ENCODE assay signal across 16 cellular contexts in genomic region chr17:72699566-72699965, GRCh38.
DNase-seq lines count a peak whose midpoint lies in the region; TF ChIP-seq lines count a peak whose summit lies in the region.
"Had no signal": no experiment of that assay in that cellular context is flagged by ENCODE, and none has a peak within 500 bp of the region (broad histone marks: within the 10 kb centered on the region; RNA-seq: fewer than 3 reads in every experiment).

No MANE protein-coding gene starts in this region.

- H3K36me3 ChIP-seq in MG63: no peaks in the 10 kb centered on the region
- H3K36me3 ChIP-seq: prostate gland had no signal

- H3K9me3 ChIP-seq in MG63: no peaks in the 10 kb centered on the region
- H3K9me3 ChIP-seq: prostate gland had no signal

- no peaks in the 10 kb centered on the region for H3K36me3 Mint-ChIP-seq in type B pancreatic cell

- H3K4me3 Mint-ChIP-seq in type B pancreatic cell: no peak overlapping the region
- H3K4me3 Mint-ChIP-seq: B cell had no signal

- H3K27ac Mint-ChIP-seq in type B pancreatic cell: no peak overlapping the region
- H3K27ac Mint-ChIP-seq: B cell had no signal

- H3K4me3 ChIP-seq in MG63: no peak overlapping the region
- H3K4me3 ChIP-seq: prostate gland had no signal

- no peaks in the 10 kb centered on the region for H3K27me3 Mint-ChIP-seq in type B pancreatic cell
- H3K27me3 Mint-ChIP-seq: B cell had no signal

- H3K27me3 ChIP-seq in MG63: no peaks in the 10 kb centered on the region

- DNase-seq in AG20443 (ENCODE audit: low spot score) (peak; percentile 81), MG63 (peak; percentile 84), dedifferentiated amniotic fluid mesenchymal stem cell (ENCODE audit: extremely low spot score) (peak; percentile 29), myocyte (ENCODE audit: low read depth) (peak; percentile 34), type B pancreatic cell (ENCODE audit: extremely low spot score, unreplicated experiment) (no peak), NOMO-1 treated with dmso at 0.1 percent for 144 hours (lab: John Stamatoyannopoulos, UW; ENCODE audit: unreplicated experiment) (no peak), NCI-H1417 (lab: John Stamatoyannopoulos, UW) (no peak), NCI-H524 (lab: John Stamatoyannopoulos, UW) (no peak)
- DNase-seq: DND-41; KBM-7; NCI-H2081 treated with DMSO at 0.1 percent for 48 hours; NK-92 treated with Interleukin-12 subunit alpha and Interleukin-12 subunit beta, amount 100 ng/mL, for 24 hours; stimulated activated CD4-positive, alpha-beta T cell treated with anti-CD3 and anti-CD28 coated beads, Interleukin-2, amount 100 ng/mL, for 48 hours; stimulated activated naive CD4-positive, alpha-beta T cell treated with Interleukin-2 at 50 U/mL for 16 hours had no signal

- peaks cover 11% of the 10 kb centered on the region for H3K4me1 Mint-ChIP-seq in type B pancreatic cell (ENCODE audit: unreplicated experiment)
- H3K4me1 Mint-ChIP-seq: B cell had no signal

- no peak for TF ChIP-seq CTCF in type B pancreatic cell (conservative IDR thresholded peaks at IDR 0.05)

- H3K9me3 Mint-ChIP-seq in type B pancreatic cell: no peaks in the 10 kb centered on the region

Comparison
In these comparisons a context has a peak if more than half of its experiments do, and no peak if none do; other contexts are left out.
1. DNase-seq: peak in AG20443 (single experiment), MG63 (single experiment), dedifferentiated amniotic fluid mesenchymal stem cell (single experiment) and myocyte (single experiment); none in type B pancreatic cell (single experiment), NOMO-1 treated with dmso at 0.1 percent for 144 hours (single experiment), NCI-H1417 (0 of 3) and NCI-H524 (0 of 2).